In genomic region chr4:131337956-131338355, GRCh38 we compare ENCODE assay signal across 24 cellular contexts.
"Had no signal": no experiment of that assay in that cellular context is flagged by ENCODE, and none has a peak within 500 bp of the region (broad histone marks: within the 10 kb centered on the region; RNA-seq: fewer than 3 reads in every experiment).

No MANE protein-coding gene starts in this region.

- ATAC-seq: activated CD8-positive, alpha-beta memory T cell treated with anti-CD3 and anti-CD28 coated beads, Interleukin-2, amount 10 ng/mL, durations not matched to agents 7 days and 5 days; activated CD8-positive, alpha-beta T cell treated with anti-CD3 and anti-CD28 coated beads, Interleukin-2, amount 10 ng/mL, durations not matched to agents 7 days and 5 days; activated naive CD8-positive, alpha-beta T cell treated with anti-CD3 and anti-CD28 coated beads, Interleukin-2, amount 50 U/mL, for 24 hours; gastroesophageal sphincter; left cardiac atrium; sciatic nerve; stimulated activated naive B cell treated with anti-CD40 and anti-IgM and Interleukin-4, amounts not matched to agents 10 μg/mL and 1 μg/mL and 100 μg/mL, for 72 hours; WTC11 had no signal

- H3K9me3 ChIP-seq: breast epithelium, gastroesophageal sphincter, suprapubic skin, tibial artery had no signal

- DNase-seq: activated CD4-positive, alpha-beta T cell treated with anti-CD3 and anti-CD28 coated beads for 1 hour; activated CD4-positive, alpha-beta T cell treated with anti-CD3 and anti-CD28 coated beads, Interleukin-2, amount 50 U/mL, for 1 hour; activated CD8-positive, alpha-beta memory T cell treated with anti-CD3 and anti-CD28 coated beads, Interleukin-2, amount 10 ng/mL, durations not matched to agents 7 days and 5 days; activated CD8-positive, alpha-beta T cell treated with anti-CD3 and anti-CD28 coated beads, Interleukin-2, amount 10 ng/mL, durations not matched to agents 7 days and 5 days; activated naive CD8-positive, alpha-beta T cell treated with anti-CD3 and anti-CD28 coated beads, Interleukin-2, amount 50 U/mL, for 24 hours; activated T-cell treated with anti-CD3 and anti-CD28 coated beads, Interleukin-2, amount 50 U/mL, for 48 hours; amygdala; central memory CD4-positive, alpha-beta T cell; head of caudate nucleus; hippocampal formation; left cardiac atrium; mammary epithelial cell; posterior cingulate gyrus; stimulated activated CD4-positive, alpha-beta T cell treated with anti-CD3 and anti-CD28 coated beads, Interleukin-4, amount 100 ng/mL, for 24 hours; stimulated activated CD8-positive, alpha-beta memory T cell treated with anti-CD3 and anti-CD28 coated beads, Interleukin-4, amount 100 ng/mL, for 48 hours; stimulated activated naive B cell treated with anti-CD40 and anti-IgM and Interleukin-4, amounts not matched to agents 10 μg/mL and 1 μg/mL and 100 μg/mL, for 72 hours; T-helper 9 cell; tibial artery had no signal

- H3K27ac ChIP-seq: breast epithelium, gastroesophageal sphincter, skin epidermis, suprapubic skin, tibial artery had no signal

- H3K4me3 ChIP-seq: breast epithelium, gastroesophageal sphincter, skin epidermis, suprapubic skin, tibial artery had no signal

- H3K27me3 ChIP-seq: breast epithelium, gastroesophageal sphincter, suprapubic skin, tibial artery had no signal

- H3K36me3 ChIP-seq: breast epithelium, gastroesophageal sphincter, suprapubic skin, tibial artery had no signal

- H3K4me1 ChIP-seq: breast epithelium, gastroesophageal sphincter, suprapubic skin, tibial artery had no signal
